Comparison of ENCODE assay signal across 8 cellular contexts in genomic region chr2:112433480-112433879, GRCh38. TPM values are rescaled to one million over a fixed set of nuclear protein-coding genes. Genes with fewer than 3 reads are reported as not detected.
DNase-seq lines count a peak whose midpoint lies in the region; ATAC-seq and TF ChIP-seq lines count a peak whose summit lies in the region.
"Not testable (repeated sequence)": the region's sequence is repeated elsewhere in the genome, so short reads cannot be mapped to it uniquely, and the experiment has no call there.

TSS of gene RGPD8 (minus strand) at chr2:112433645. CDS start at chr2:112433453, 192 bp downstream.

- POLR2A ChIA-PET in Panc1 (lab: Charles Lee), result interaction anchor here (0.6 kb wide), 1 partner anchor 126 kb away, joined by 4 read pairs; no protein-coding TSS in a partner anchor

- H3K23ac ChIP-seq in mesenchymal stem cell (ENCODE audit: low read length in 2 of 2), result not testable (repeated sequence)

- WGBS in esophagus, 2 donors, result 0% methylated on average over 11 to 17 of the region's 26 CpGs
- no CpG with 5 or more reads among the region's 26 CpGs for WGBS in mesenchymal stem cell

- H2BK15ac ChIP-seq in mesenchymal stem cell (ENCODE audit: low read depth, poor library complexity, severe bottlenecking), result peak within 1 kb of the TSS; percentile 28

- H3K9me3 ChIP-seq in Panc1 (ENCODE audit: control insufficient read depth, insufficient read depth, low read depth, low read length); esophagus (ENCODE audit: control insufficient read depth in 2 of 2, insufficient read depth in 1 of 2, low read depth in 1 of 2, low read length in 1 of 2); mesenchymal stem cell (ENCODE audit: control insufficient read depth, low read length): not testable (repeated sequence)

- H3K4me3 ChIP-seq in Panc1 (ENCODE audit: low read depth in 2 of 2, low read length in 2 of 2) (peak within 1 kb of the TSS; percentile 40 to 57), esophagus (ENCODE audit: low read depth in 1 of 2, low read length in 2 of 2) (peak within 1 kb of the TSS; percentile 51 to 55), mesenchymal stem cell (ENCODE audit: insufficient read depth in 1 of 2, low read depth in 1 of 2, low read length in 2 of 2) (peak within 1 kb of the TSS; percentile 54 to 76)

- not testable (repeated sequence) for H3K4me2 ChIP-seq in mesenchymal stem cell (ENCODE audit: low read length, poor library complexity, severe bottlenecking)

- not testable (repeated sequence) for H3K36me3 ChIP-seq in Panc1 (ENCODE audit: control insufficient read depth, insufficient read depth, low read length); esophagus (ENCODE audit: control insufficient read depth in 2 of 2, insufficient read depth in 2 of 2, low read length in 1 of 2); mesenchymal stem cell (ENCODE audit: control insufficient read depth in 1 of 2, insufficient read depth in 2 of 2, low read depth in 1 of 2, low read length in 2 of 2)

- DNase-seq in ACHN (peak; percentile 79), Panc1 (ENCODE audit: low read depth, low spot score) (peak; percentile 24), mesenchymal stem cell (peak; percentile 84)
- peak; percentile 90 for DNase-seq in activated T-helper 1 cell treated with anti-CD3 and anti-CD28 coated beads, Interleukin-12 subunit alpha, Interleukin-12 subunit beta, Interleukin-2, Interleukin-4 antibody, amounts not matched to agents 30 ng/mL and 10 ng/mL and 1 ng/mL, durations not matched to agents 14 hours and 24 hours and 36 hours (ENCODE audit: low spot score)
- peak; percentile 86 to 89 for DNase-seq in stimulated activated CD4-positive, alpha-beta T cell treated with anti-CD3 and anti-CD28 coated beads, Interleukin-2, amount 100 ng/mL, for 24 hours

- CTCF ChIA-PET in Panc1 (lab: Charles Lee), result interaction anchor here (0.5 to 0.6 kb wide), 7 partner anchors 33 to 312 kb away, joined by 3 to 5 read pairs (median 3); partner anchors contain the start of gene ZC3H8

- peak within 1 kb of the TSS; percentile 23; the same call in 1 of the 2 replicates for H3K27ac ChIP-seq in Panc1 (ENCODE audit: low read length)
- not testable (repeated sequence) for H3K27ac ChIP-seq in esophagus (ENCODE audit: low read depth in 2 of 2, low read length in 1 of 2); mesenchymal stem cell (ENCODE audit: low read length, poor library complexity, severe bottlenecking)

- not testable (repeated sequence) for H4K91ac ChIP-seq in mesenchymal stem cell (ENCODE audit: low read length)

- not testable (repeated sequence) for H3K79me1 ChIP-seq in mesenchymal stem cell (replicated peaks; ENCODE audit: low read length, poor library complexity, severe bottlenecking)

- peak within 1 kb of the TSS in 1 of 2 experiments; percentile 16 for H3K4ac ChIP-seq in mesenchymal stem cell (ENCODE audit: low read depth in 1 of 2, low read length in 2 of 2)

- not testable (repeated sequence) for H2BK12ac ChIP-seq in mesenchymal stem cell (ENCODE audit: low read length in 2 of 2)

- ATAC-seq in GM18907 (IDR thresholded peaks at IDR 0.05; ENCODE audit: unreplicated experiment) (peak; percentile 96), HG02981 (IDR thresholded peaks at IDR 0.05; ENCODE audit: unreplicated experiment) (peak; percentile 99), Panc1 (peak; percentile 97)

- H3K18ac ChIP-seq in mesenchymal stem cell (ENCODE audit: low read depth in 1 of 2, low read length in 2 of 2), result not testable (repeated sequence)

- in situ Hi-C loops in ACHN (cut with HindIII; ENCODE audit: low pct_ligation_motif_present, low pct_unique_long_range_greater_than_20kb, low sequenced_read_pairs); Panc1 (cut with HindIII; ENCODE audit: low pct_unique_long_range_greater_than_20kb, low sequenced_read_pairs): not testable (repeated sequence)

- peaks cover 18% of the 10 kb centered on the region for H3K4me1 Mint-ChIP-seq in activated T-helper 1 cell treated with anti-CD3 and anti-CD28 coated beads, Interleukin-12 subunit alpha, Interleukin-12 subunit beta, Interleukin-2, Interleukin-4 antibody, amounts not matched to agents 30 ng/mL and 10 ng/mL and 1 ng/mL, durations not matched to agents 14 hours and 24 hours and 36 hours (ENCODE audit: low read depth)

- H3K27ac Mint-ChIP-seq in activated T-helper 1 cell treated with anti-CD3 and anti-CD28 coated beads, Interleukin-12 subunit alpha, Interleukin-12 subunit beta, Interleukin-2, Interleukin-4 antibody, amounts not matched to agents 30 ng/mL and 10 ng/mL and 1 ng/mL, durations not matched to agents 14 hours and 24 hours and 36 hours, result peak within 1 kb of the TSS; percentile 79

- H2AK5ac ChIP-seq in mesenchymal stem cell (ENCODE audit: low read length, severe bottlenecking), result not testable (repeated sequence)

- intact Hi-C loops in Panc1 (cut with micrococcal nuclease; ENCODE audit: unreplicated experiment), result not testable (repeated sequence)
- intact Hi-C loops in activated T-helper 1 cell treated with anti-CD3 and anti-CD28 coated beads, Interleukin-12 subunit alpha, Interleukin-12 subunit beta, Interleukin-2, Interleukin-4 antibody, amounts not matched to agents 30 ng/mL and 10 ng/mL and 1 ng/mL, durations not matched to agents 14 hours and 24 hours and 36 hours (cut with micrococcal nuclease), result loop anchor here (10.0 kb wide), 2 partner anchors 99 to 549 kb away; partner anchors contain the start of gene ANAPC1

- H2BK5ac ChIP-seq in mesenchymal stem cell (ENCODE audit: low read depth, low read length, poor library complexity, severe bottlenecking), result not testable (repeated sequence)

- H3K27me3 ChIP-seq in Panc1 (ENCODE audit: control insufficient read depth, insufficient read depth, low read length); esophagus (ENCODE audit: control insufficient read depth in 1 of 2, insufficient read depth in 2 of 2, low read length in 2 of 2); mesenchymal stem cell (ENCODE audit: control insufficient read depth in 1 of 2, insufficient read depth in 1 of 2, low read length in 2 of 2): not testable (repeated sequence)

- not testable (repeated sequence) for H2AFZ ChIP-seq in mesenchymal stem cell (ENCODE audit: low read depth, low read length)

- H3K27me3 Mint-ChIP-seq in activated T-helper 1 cell treated with anti-CD3 and anti-CD28 coated beads, Interleukin-12 subunit alpha, Interleukin-12 subunit beta, Interleukin-2, Interleukin-4 antibody, amounts not matched to agents 30 ng/mL and 10 ng/mL and 1 ng/mL, durations not matched to agents 14 hours and 24 hours and 36 hours (ENCODE audit: insufficient read depth), result not testable (repeated sequence)

- H3K4me1 ChIP-seq in Panc1 (ENCODE audit: control insufficient read depth, insufficient read depth, low read length); esophagus (ENCODE audit: control insufficient read depth in 2 of 2, insufficient read depth in 2 of 2, low read length in 1 of 2); mesenchymal stem cell (ENCODE audit: control insufficient read depth, insufficient read depth, low read depth, low read length): not testable (repeated sequence)

- not testable (repeated sequence) for H3K9me3 Mint-ChIP-seq in activated T-helper 1 cell treated with anti-CD3 and anti-CD28 coated beads, Interleukin-12 subunit alpha, Interleukin-12 subunit beta, Interleukin-2, Interleukin-4 antibody, amounts not matched to agents 30 ng/mL and 10 ng/mL and 1 ng/mL, durations not matched to agents 14 hours and 24 hours and 36 hours

- peak; percentile 73 for TF ChIP-seq CTCF in Panc1 (IDR thresholded peaks at IDR 0.05)

- H4K8ac ChIP-seq in mesenchymal stem cell (ENCODE audit: low read length), result peak within 1 kb of the TSS; percentile 54

- BruUV-seq in Panc1 (replicated peaks; lab: Mats Ljungman, UMichigan), result not testable (repeated sequence)

- peak within 1 kb of the TSS; percentile 89 for H3K4me3 Mint-ChIP-seq in activated T-helper 1 cell treated with anti-CD3 and anti-CD28 coated beads, Interleukin-12 subunit alpha, Interleukin-12 subunit beta, Interleukin-2, Interleukin-4 antibody, amounts not matched to agents 30 ng/mL and 10 ng/mL and 1 ng/mL, durations not matched to agents 14 hours and 24 hours and 36 hours

- not testable (repeated sequence) for H3K36me3 Mint-ChIP-seq in activated T-helper 1 cell treated with anti-CD3 and anti-CD28 coated beads, Interleukin-12 subunit alpha, Interleukin-12 subunit beta, Interleukin-2, Interleukin-4 antibody, amounts not matched to agents 30 ng/mL and 10 ng/mL and 1 ng/mL, durations not matched to agents 14 hours and 24 hours and 36 hours (ENCODE audit: low read depth)

- not testable (repeated sequence) for H2BK120ac ChIP-seq in mesenchymal stem cell (ENCODE audit: low read depth, low read length)

- H3K14ac ChIP-seq in mesenchymal stem cell (ENCODE audit: low read length in 2 of 2), result not testable (repeated sequence)

- H3K9ac ChIP-seq in mesenchymal stem cell (ENCODE audit: low read length), result peak within 1 kb of the TSS; percentile 87

RNA-seq across cellular contexts. Expression of gene RGPD8, which starts in this region (rescaled TPM):
- 20.9 TPM for total RNA-seq in Panc1 (2021; ENCODE audit: unreplicated experiment)
- 3.9 TPM for polyA plus RNA-seq in Panc1 (2012; ENCODE audit: insufficient read length)
- total RNA-seq in activated T-helper 1 cell treated with anti-CD3 and anti-CD28 coated beads, Interleukin-12 subunit alpha, Interleukin-12 subunit beta, Interleukin-2, Interleukin-4 antibody, amounts not matched to agents 30 ng/mL and 10 ng/mL and 1 ng/mL, durations not matched to agents 14 hours and 24 hours and 36 hours, result 15.8 and 16.5 TPM in 2 replicates
- polyA plus RNA-seq in esophagus, result 1 to 10 TPM in 1 of 2 donors, under 1 TPM in 1; 0.34 to 1.0 TPM
- polyA plus RNA-seq in mesenchymal stem cell (2013, experiment 1 of 2), result 2.5 TPM
- 1.9 TPM for polyA plus RNA-seq in mesenchymal stem cell (2013, experiment 2 of 2)

Comparison
In these comparisons a context has a peak if more than half of its experiments do, and no peak if none do; other contexts are left out.
1. DNase-seq: peak in every context shown above with its lines; median percentile 90 in activated T-helper 1 cell treated with anti-CD3 and anti-CD28 coated beads, Interleukin-12 subunit alpha, Interleukin-12 subunit beta, Interleukin-2, Interleukin-4 antibody, amounts not matched to agents 30 ng/mL and 10 ng/mL and 1 ng/mL, durations not matched to agents 14 hours and 24 hours and 36 hours; 88 in stimulated activated CD4-positive, alpha-beta T cell treated with anti-CD3 and anti-CD28 coated beads, Interleukin-2, amount 100 ng/mL, for 24 hours; 84 in mesenchymal stem cell; 79 in ACHN; 24 in Panc1.